11 cellular contexts compared by ENCODE assay signal in the genomic region with DNA sequence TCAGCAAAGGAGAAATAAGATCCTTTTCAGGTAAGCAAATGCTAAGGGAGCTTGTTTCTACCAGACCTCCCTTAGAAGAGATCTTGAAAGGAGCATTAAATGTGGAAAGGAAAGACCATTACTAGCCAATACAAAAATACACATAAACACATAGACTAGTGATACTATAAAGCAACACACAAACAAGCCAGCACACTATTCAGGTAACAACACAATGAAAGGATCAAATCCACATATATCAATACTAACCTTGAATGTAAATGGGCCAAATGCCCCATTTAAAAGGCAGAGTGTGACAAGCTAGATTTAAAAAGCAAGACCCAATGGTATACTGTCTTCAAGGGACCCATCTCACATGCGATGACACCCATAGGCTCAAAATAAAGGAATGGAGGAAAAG.
"Had no signal": no experiment of that assay in that cellular context is flagged by ENCODE, and none has a peak within 500 bp of the region (broad histone marks: within the 10 kb centered on the region; RNA-seq: fewer than 3 reads in every experiment).

No MANE protein-coding gene starts in this region.

- H3K27ac ChIP-seq: adrenal gland, ascending aorta, body of pancreas, brain microvascular endothelial cell, breast epithelium, cardiac muscle cell had no signal

- ATAC-seq: activated naive CD4-positive, alpha-beta T cell treated with anti-CD3 and anti-CD28 coated beads, Interleukin-2, amount 50 U/mL, for 72 hours; activated naive CD8-positive, alpha-beta T cell treated with anti-CD3 and anti-CD28 coated beads, Interleukin-2, amount 50 U/mL, for 24 hours; activated T-cell treated with anti-CD3 and anti-CD28 coated beads, Interleukin-2, amount 50 U/mL, for 4 hours; activated T-cell treated with anti-CD3 and anti-CD28 coated beads, Interleukin-2, amount 50 U/mL, for 72 hours; activated T-helper 17 cell treated with anti-CD3 and anti-CD28 coated beads, Interleukin-2, amount 50 U/mL, for 72 hours; body of pancreas had no signal

- H3K9me3 ChIP-seq: adrenal gland had no signal

- H3K4me1 ChIP-seq: adrenal gland, ascending aorta, body of pancreas, breast epithelium had no signal

- H3K4me3 ChIP-seq: adrenal gland, ascending aorta, body of pancreas, breast epithelium, cardiac muscle cell had no signal

- H3K36me3 ChIP-seq: adrenal gland, ascending aorta, brain microvascular endothelial cell, breast epithelium, cardiac muscle cell had no signal
